Comparison of ENCODE assay signal across 7 cellular contexts in the genomic region with DNA sequence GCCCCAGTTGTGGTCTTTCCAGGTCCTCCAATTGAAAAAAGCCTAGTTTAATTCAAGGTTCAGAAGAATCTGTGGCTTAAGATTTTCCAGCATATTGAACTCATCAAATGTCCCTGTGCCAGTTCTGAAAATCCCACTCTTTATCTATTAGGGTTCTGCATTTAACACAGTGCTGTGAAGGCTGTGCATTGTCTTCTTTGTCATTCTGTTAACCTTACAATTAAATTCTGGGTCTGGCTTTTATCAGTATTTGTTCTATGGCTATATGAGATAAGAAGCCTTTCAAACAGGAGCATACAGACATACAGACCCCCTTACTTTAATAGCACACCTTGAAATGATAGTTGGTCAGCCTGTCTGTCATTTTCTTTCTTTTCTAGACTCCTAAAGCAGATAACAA.
"Had no signal": no experiment of that assay in that cellular context is flagged by ENCODE, and none has a peak within 500 bp of the region (broad histone marks: within the 10 kb centered on the region; RNA-seq: fewer than 3 reads in every experiment).

No MANE protein-coding gene starts in this region.

- ATAC-seq: HepG2 had no signal

- H3K4me3 ChIP-seq: GM23248 had no signal

- H3K27ac ChIP-seq: GM23248, HL-60 had no signal

- DNase-seq: GM23248, GOT3, H9, HCEC 1CT, KBM-7 had no signal
